ENCODE assay signal across 9 cellular contexts in the genomic region with DNA sequence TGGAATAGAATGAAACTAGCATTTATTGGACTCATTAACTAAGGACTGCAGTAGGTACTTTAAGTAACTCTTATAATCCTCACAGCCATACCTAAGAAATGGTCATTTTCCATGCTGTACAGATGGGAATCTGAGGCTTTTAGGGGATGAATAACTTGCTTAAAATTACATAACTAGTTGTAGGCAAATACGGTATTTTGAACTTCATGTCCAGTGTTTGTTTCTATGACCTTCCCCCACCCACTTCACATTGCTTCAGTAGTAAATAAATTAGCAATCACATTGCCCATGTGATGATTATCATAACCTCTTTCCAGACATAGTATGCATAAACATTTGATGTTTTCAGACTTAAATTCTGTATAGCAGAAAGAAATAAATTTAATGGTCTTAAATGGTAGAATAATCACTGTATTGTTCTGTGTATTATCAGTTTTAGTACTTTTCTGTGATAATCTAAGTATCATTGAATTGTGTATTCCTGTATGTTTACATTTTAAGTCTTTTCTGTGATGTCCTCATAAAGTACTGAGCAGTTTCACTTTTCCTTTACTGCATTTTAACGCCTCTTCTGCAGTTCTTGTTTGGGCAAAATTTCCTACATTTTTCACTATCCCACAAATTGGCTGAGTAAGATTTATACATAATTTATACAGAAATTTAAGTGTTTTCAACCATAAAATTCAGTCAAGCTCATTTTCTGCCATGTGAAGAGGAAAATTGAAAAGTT. TPM values are rescaled to one million over a fixed set of nuclear protein-coding genes. Genes with fewer than 3 reads are reported as not detected.
A peak's percentile ranks its signal among the peaks of the same experiment; 100 is the strongest.
DNase-seq lines count a peak whose midpoint lies in the region; ATAC-seq and TF ChIP-seq lines count a peak whose summit lies in the region.
"Had no signal": no experiment of that assay in that cellular context is flagged by ENCODE, and none has a peak within 500 bp of the region (broad histone marks: within the 10 kb centered on the region; RNA-seq: fewer than 3 reads in every experiment).

No MANE protein-coding gene starts in this region.

- peak overlapping the region; percentile 18 for H3K4me3 Mint-ChIP-seq in natural killer cell
- no peak overlapping the region for H3K4me3 Mint-ChIP-seq in stimulated activated naive CD8-positive, alpha-beta T cell treated with anti-CD3 and anti-CD28 coated beads, Interleukin-15, amount 100 ng/mL, for 72 hours
- no peak overlapping the region for H3K4me3 Mint-ChIP-seq in CD4-positive, alpha-beta T cell

- H3K27ac Mint-ChIP-seq in natural killer cell, result peak overlapping the region; percentile 70 to 82
- H3K27ac Mint-ChIP-seq in stimulated activated naive CD8-positive, alpha-beta T cell treated with anti-CD3 and anti-CD28 coated beads, Interleukin-15, amount 100 ng/mL, for 72 hours, result no peak overlapping the region
- no peak overlapping the region for H3K27ac Mint-ChIP-seq in CD4-positive, alpha-beta T cell

- H3K27ac ChIP-seq in A673 (ENCODE audit: low read depth, low read length, poor library complexity, severe bottlenecking) (no peak overlapping the region), KOPT-K1 (ENCODE audit: low read depth, low read length, poor library complexity, severe bottlenecking) (peak overlapping the region; percentile 1), testis (peak overlapping the region in 1 of 2 donors; percentile 11)
- H3K27ac ChIP-seq in CD4-positive, alpha-beta T cell (ENCODE audit: low read depth, low read length), result no peak overlapping the region

- no peaks in the 10 kb centered on the region for H3K27me3 ChIP-seq in A673 (replicated peaks; ENCODE audit: insufficient read depth, low read depth, low read length, poor library complexity)
- H3K27me3 ChIP-seq in testis, result no peaks in the 10 kb centered on the region
- H3K27me3 ChIP-seq in CD4-positive, alpha-beta T cell (ENCODE audit: control insufficient read depth, insufficient read depth, low read length), result no peaks in the 10 kb centered on the region

- no peaks in the 10 kb centered on the region for H3K36me3 Mint-ChIP-seq in natural killer cell
- H3K36me3 Mint-ChIP-seq in CD4-positive, alpha-beta T cell (ENCODE audit: low read depth), result peaks cover 34% of the 10 kb centered on the region

- DNase-seq in A673 (ENCODE audit: low spot score), result no peak
- no peak for DNase-seq in epithelial cell of proximal tubule (ENCODE audit: low read depth)
- DNase-seq in natural killer cell, result no peak
- DNase-seq in NCI-H524 treated with DMSO at 0.1 percent for 48 hours (lab: John Stamatoyannopoulos, UW), result no peak
- DNase-seq in stimulated activated naive CD8-positive, alpha-beta T cell treated with anti-CD3 and anti-CD28 coated beads, Interleukin-15, amount 100 ng/mL, for 72 hours, result no peak
- no peak for DNase-seq in testis
- no peak for DNase-seq in CD4-positive, alpha-beta T cell
- DNase-seq: foreskin fibroblast had no signal

- no TSS peak for BruUV-seq in A673 (replicated peaks; lab: Mats Ljungman, UMichigan)

- no peaks in the 10 kb centered on the region for H3K9me3 ChIP-seq in A673 (ENCODE audit: low read depth, low read length, poor library complexity, severe bottlenecking)
- H3K9me3 ChIP-seq in KOPT-K1 (ENCODE audit: insufficient read depth, low read length, poor library complexity, severe bottlenecking), result no peaks in the 10 kb centered on the region
- H3K9me3 ChIP-seq in testis, result no peaks in the 10 kb centered on the region
- H3K9me3 ChIP-seq in CD4-positive, alpha-beta T cell (ENCODE audit: control insufficient read depth, low read length), result no peaks in the 10 kb centered on the region

- no peak for TF ChIP-seq CTCF in A673 (conservative IDR thresholded peaks at IDR 0.05; ENCODE audit: low read depth, low read length)
- no peak for TF ChIP-seq CTCF in epithelial cell of proximal tubule (conservative IDR thresholded peaks at IDR 0.05; ENCODE audit: low read depth, low read length)
- no peak for TF ChIP-seq CTCF in natural killer cell (IDR thresholded peaks at IDR 0.05)
- TF ChIP-seq CTCF in testis (IDR thresholded peaks at IDR 0.05), result no peak
- no peak for TF ChIP-seq CTCF in CD4-positive, alpha-beta T cell (IDR thresholded peaks at IDR 0.05)

- H3K9me3 Mint-ChIP-seq in natural killer cell, result no peaks in the 10 kb centered on the region
- H3K9me3 Mint-ChIP-seq in stimulated activated naive CD8-positive, alpha-beta T cell treated with anti-CD3 and anti-CD28 coated beads, Interleukin-15, amount 100 ng/mL, for 72 hours, result no peaks in the 10 kb centered on the region
- no peaks in the 10 kb centered on the region for H3K9me3 Mint-ChIP-seq in CD4-positive, alpha-beta T cell

- intact Hi-C loops in A673 (cut with micrococcal nuclease; ENCODE audit: unreplicated experiment) (no loop called here), natural killer cell (cut with micrococcal nuclease) (no loop called here), testis (cut with DNase I; ENCODE audit: low total_unique reads) (no loop called here)
- intact Hi-C loops in CD4-positive, alpha-beta T cell (cut with DNase I, micrococcal nuclease), result no loop called here

- H3K36me3 ChIP-seq in A673 (ENCODE audit: insufficient read depth, low read length, poor library complexity, severe bottlenecking) (no peaks in the 10 kb centered on the region), KOPT-K1 (ENCODE audit: insufficient read depth, low read length) (peaks cover 31% of the 10 kb centered on the region), testis (ENCODE audit: low read depth, missing control alignments) (no peaks in the 10 kb centered on the region)

- H3K27me3 Mint-ChIP-seq in natural killer cell (ENCODE audit: low read depth in 2 of 2), result no peaks in the 10 kb centered on the region
- no peaks in the 10 kb centered on the region for H3K27me3 Mint-ChIP-seq in stimulated activated naive CD8-positive, alpha-beta T cell treated with anti-CD3 and anti-CD28 coated beads, Interleukin-15, amount 100 ng/mL, for 72 hours
- no peaks in the 10 kb centered on the region for H3K27me3 Mint-ChIP-seq in CD4-positive, alpha-beta T cell

- WGBS in testis, 2 donors, result 37 to 53% methylated on average over 2 of the region's 2 CpGs

- no peak for TF ChIP-seq POLR2A in testis (IDR thresholded peaks at IDR 0.05)

- H3K4me1 ChIP-seq in A673 (ENCODE audit: insufficient read depth, low read length, poor library complexity, severe bottlenecking) (peaks cover 18% of the 10 kb centered on the region), testis (peaks cover 12% of the 10 kb centered on the region)

- CTCF ChIA-PET in A673 (lab: Charles Lee), result no interaction called here
- CTCF ChIA-PET in CD4-positive, alpha-beta T cell (lab: Charles Lee), result no interaction called here

- peaks cover 31 to 36% of the 10 kb centered on the region in 2 donors for H3K4me1 Mint-ChIP-seq in natural killer cell
- H3K4me1 Mint-ChIP-seq in stimulated activated naive CD8-positive, alpha-beta T cell treated with anti-CD3 and anti-CD28 coated beads, Interleukin-15, amount 100 ng/mL, for 72 hours, result peaks cover 17% of the 10 kb centered on the region
- peaks cover 30% of the 10 kb centered on the region for H3K4me1 Mint-ChIP-seq in CD4-positive, alpha-beta T cell (ENCODE audit: low read depth)

- H3K4me3 ChIP-seq in A673 (ENCODE audit: low read depth, low read length, poor library complexity, severe bottlenecking), result peak overlapping the region; percentile 15
- H3K4me3 ChIP-seq in epithelial cell of proximal tubule (ENCODE audit: low read depth, low read length), result peak overlapping the region; percentile 29
- H3K4me3 ChIP-seq in testis, result no peak overlapping the region

- peak in 2 of 3 donors; percentile 54 to 65 for ATAC-seq in natural killer cell
- no peak for ATAC-seq in stimulated activated naive CD8-positive, alpha-beta T cell treated with anti-CD3 and anti-CD28 coated beads, Interleukin-15, amount 100 ng/mL, for 72 hours
- no peak for ATAC-seq in CD4-positive, alpha-beta T cell (ENCODE audit: poor library complexity)

- POLR2A ChIA-PET in A673 (lab: Charles Lee; ENCODE audit: low non-redundant PET), result no interaction called here
- POLR2A ChIA-PET in CD4-positive, alpha-beta T cell (lab: Charles Lee), result no interaction called here

RNA-seq across cellular contexts. Expression of a gene that starts 48.3 kb away (rescaled TPM):
- total RNA-seq in A673 (2021) (41.2 and 42.1 TPM in 2 replicates), epithelial cell of proximal tubule (20.9 and 27.3 TPM in 2 replicates), natural killer cell (10 to 100 TPM; 70.6 to 90.2 (median 86.6) TPM), testis (10 to 100 TPM; 84.4 to 97.8 TPM)
- 66.8 TPM for polyA plus RNA-seq in testis (ENCODE audit: insufficient read depth, low read depth, low replicate concordance)
- total RNA-seq in CD4-positive, alpha-beta T cell, result 10 to 100 TPM; 60.0 to 66.9 TPM

RNA-seq across cellular contexts. Expression of a gene that starts 48.3 kb away (rescaled TPM):
- 41.3 and 45.7 TPM in 2 replicates for total RNA-seq in A673 (2021)
- total RNA-seq in epithelial cell of proximal tubule, result 29.0 and 45.3 TPM in 2 replicates
- 10 to 100 TPM; 55.4 to 76.7 (median 62.6) TPM for total RNA-seq in natural killer cell
- 100 to 1,000 TPM; 116 to 140 TPM for total RNA-seq in testis
- 45.0 TPM for polyA plus RNA-seq in testis (ENCODE audit: insufficient read depth, low read depth, low replicate concordance)
- total RNA-seq in CD4-positive, alpha-beta T cell, result 10 to 100 TPM; 28.6 to 28.7 TPM

Comparison
In these comparisons a context has a peak if more than half of its experiments do, and no peak if none do; other contexts are left out.
1. H3K4me3 ChIP-seq: peak in A673 (single experiment) and epithelial cell of proximal tubule (single experiment); none in testis (0 of 2).
2. ATAC-seq: peak in natural killer cell (2 of 3); none in stimulated activated naive CD8-positive, alpha-beta T cell treated with anti-CD3 and anti-CD28 coated beads, Interleukin-15, amount 100 ng/mL, for 72 hours (single experiment) and CD4-positive, alpha-beta T cell (single experiment).
3. H3K27ac Mint-ChIP-seq: peak in natural killer cell (2 of 2); none in stimulated activated naive CD8-positive, alpha-beta T cell treated with anti-CD3 and anti-CD28 coated beads, Interleukin-15, amount 100 ng/mL, for 72 hours (0 of 2) and CD4-positive, alpha-beta T cell (single experiment).